22 cellular contexts compared by ENCODE assay signal in genomic region chr4:52032005-52032404, GRCh38.
A peak's percentile ranks its signal among the peaks of the same experiment; 100 is the strongest.
DNase-seq lines count a peak whose midpoint lies in the region; ATAC-seq lines count a peak whose summit lies in the region.
"Had no signal": no experiment of that assay in that cellular context is flagged by ENCODE, and none has a peak within 500 bp of the region (broad histone marks: within the 10 kb centered on the region; RNA-seq: fewer than 3 reads in every experiment).

No MANE protein-coding gene starts in this region.

- peak overlapping the region; percentile 55 to 65 for H3K27ac Mint-ChIP-seq in effector memory CD8-positive, alpha-beta T cell
- H3K27ac Mint-ChIP-seq in stimulated activated memory B cell treated with anti-CD40 and anti-IgM and Interleukin-4, amounts not matched to agents 10 μg/mL and 1 μg/mL and 100 μg/mL, for 72 hours = peak overlapping the region; percentile 20
- H3K27ac Mint-ChIP-seq: B cell had no signal

- H3K27me3 Mint-ChIP-seq in effector memory CD8-positive, alpha-beta T cell = no peaks in the 10 kb centered on the region
- no peaks in the 10 kb centered on the region for H3K27me3 Mint-ChIP-seq in stimulated activated memory B cell treated with anti-CD40 and anti-IgM and Interleukin-4, amounts not matched to agents 10 μg/mL and 1 μg/mL and 100 μg/mL, for 72 hours
- H3K27me3 Mint-ChIP-seq: B cell; CD4-positive, CD25-positive, alpha-beta regulatory T cell had no signal

- no peak overlapping the region for H3K4me3 Mint-ChIP-seq in effector memory CD8-positive, alpha-beta T cell
- no peak overlapping the region for H3K4me3 Mint-ChIP-seq in stimulated activated memory B cell treated with anti-CD40 and anti-IgM and Interleukin-4, amounts not matched to agents 10 μg/mL and 1 μg/mL and 100 μg/mL, for 72 hours
- H3K4me3 Mint-ChIP-seq: B cell; CD4-positive, CD25-positive, alpha-beta regulatory T cell had no signal

- H3K36me3 Mint-ChIP-seq in effector memory CD8-positive, alpha-beta T cell (ENCODE audit: insufficient read depth) = peaks cover 15% of the 10 kb centered on the region
- peaks cover 26% of the 10 kb centered on the region for H3K36me3 Mint-ChIP-seq in stimulated activated memory B cell treated with anti-CD40 and anti-IgM and Interleukin-4, amounts not matched to agents 10 μg/mL and 1 μg/mL and 100 μg/mL, for 72 hours

- peaks cover 9 to 13% of the 10 kb centered on the region in 2 donors for H3K4me1 Mint-ChIP-seq in effector memory CD8-positive, alpha-beta T cell (ENCODE audit: low read depth in 2 of 2)
- peaks cover 34% of the 10 kb centered on the region for H3K4me1 Mint-ChIP-seq in stimulated activated memory B cell treated with anti-CD40 and anti-IgM and Interleukin-4, amounts not matched to agents 10 μg/mL and 1 μg/mL and 100 μg/mL, for 72 hours

- DNase-seq in SIG-M5 treated with dmso at 0.1 percent for 504 hours (lab: John Stamatoyannopoulos, UW; ENCODE audit: unreplicated experiment) (peak; percentile 12), SIG-M5 (lab: John Stamatoyannopoulos, UW) (no peak), OCI-M1 (lab: John Stamatoyannopoulos, UW) (peak; percentile 4), midbrain (lab: John Stamatoyannopoulos, UW) (no peak)
- no peak for DNase-seq in effector memory CD8-positive, alpha-beta T cell
- no peak for DNase-seq in effector CD4-positive, alpha-beta T cell
- DNase-seq: Caco-2; CD4-positive, CD25-positive, alpha-beta regulatory T cell; DMS153; GF-D8; GOT3; NCI-H1436; NCI-H1930; NCI-H345; NCI-H526; RPMI8226; SJCRH30; SW 1271 had no signal

- ATAC-seq in effector memory CD8-positive, alpha-beta T cell (replicated peaks) = no peak
- ATAC-seq in stimulated activated memory B cell treated with anti-CD40 and anti-IgM and Interleukin-4, amounts not matched to agents 10 μg/mL and 1 μg/mL and 100 μg/mL, for 72 hours = no peak
- no peak for ATAC-seq in HG03280 (IDR thresholded peaks at IDR 0.05; ENCODE audit: unreplicated experiment)
- ATAC-seq: HCT116 had no signal

- no peaks in the 10 kb centered on the region for H3K9me3 Mint-ChIP-seq in effector memory CD8-positive, alpha-beta T cell
- H3K9me3 Mint-ChIP-seq in stimulated activated memory B cell treated with anti-CD40 and anti-IgM and Interleukin-4, amounts not matched to agents 10 μg/mL and 1 μg/mL and 100 μg/mL, for 72 hours = no peaks in the 10 kb centered on the region

Comparison
In these comparisons a context has a peak if more than half of its experiments do, and no peak if none do; other contexts are left out.
1. DNase-seq: peak in SIG-M5 treated with dmso at 0.1 percent for 504 hours (single experiment) and OCI-M1 (single experiment); none in SIG-M5 (single experiment), effector memory CD8-positive, alpha-beta T cell (0 of 3), midbrain (single experiment) and effector CD4-positive, alpha-beta T cell (single experiment).